ENCODE assay signal across 27 cellular contexts in genomic region chr1:67679691-67680090, GRCh38. TPM values are rescaled to one million over a fixed set of nuclear protein-coding genes. Genes with fewer than 3 reads are reported as not detected.
DNase-seq lines count a peak whose midpoint lies in the region; ATAC-seq, FAIRE-seq and TF ChIP-seq lines count a peak whose summit lies in the region.
"Had no signal": no experiment of that assay in that cellular context is flagged by ENCODE, and none has a peak within 500 bp of the region (broad histone marks: within the 10 kb centered on the region; RNA-seq: fewer than 3 reads in every experiment).

No MANE protein-coding gene starts in this region.

- intact Hi-C loops in pancreas (cut with DNase I) = loop anchor here in 1 of 3 donors (10.0 kb wide), 1 partner anchor 105 kb away; no protein-coding TSS in a partner anchor

- H3K27ac ChIP-seq in RWPE1 = no peak overlapping the region
- H3K27ac ChIP-seq in pancreas = no peak overlapping the region
- H3K27ac ChIP-seq: body of pancreas, esophagus squamous epithelium, ovary, right lobe of liver had no signal

- no peaks in the 10 kb centered on the region for H3K36me3 ChIP-seq in pancreas
- H3K36me3 ChIP-seq: esophagus squamous epithelium, ovary, right lobe of liver, WERI-Rb-1 had no signal

- no peak for ATAC-seq in pancreas
- ATAC-seq: body of pancreas; left colon; naive thymus-derived CD4-positive, alpha-beta T cell; right lobe of liver had no signal

- TF ChIP-seq CTCF in RWPE1 (conservative IDR thresholded peaks at IDR 0.05; ENCODE audit: low read depth) (no peak), fibroblast of the aortic adventitia (IDR thresholded peaks at IDR 0.05; ENCODE audit: insufficient read depth, low read length) (no peak), pancreas (IDR thresholded peaks at IDR 0.05) (no peak)

- peak; percentile 5 for DNase-seq in Caki2 (ENCODE audit: low read depth)
- peak; percentile 68 for DNase-seq in HT1080 (ENCODE audit: low read depth)
- peak; percentile 29 for DNase-seq in RWPE1 (ENCODE audit: low spot score)
- DNase-seq in fibroblast of the aortic adventitia (ENCODE audit: low read depth) = peak; percentile 34
- DNase-seq in pancreas = no peak
- DNase-seq in glomerular visceral epithelial cell (ENCODE audit: extremely low spot score) = no peak
- no peak for DNase-seq in NCI-H2227 treated with DMSO at 0.1 percent for 48 hours (lab: John Stamatoyannopoulos, UW)
- no peak for DNase-seq in NOMO-1 (lab: John Stamatoyannopoulos, UW; ENCODE audit: unreplicated experiment in 2 of 2)
- DNase-seq: activated CD8-positive, alpha-beta memory T cell treated with anti-CD3 and anti-CD28 coated beads, Interleukin-2, amount 50 U/mL, for 4 hours; activated naive CD8-positive, alpha-beta T cell treated with anti-CD3 and anti-CD28 coated beads, Interleukin-2, amount 10 ng/mL, durations not matched to agents 7 days and 5 days; body of pancreas; COR-L47; effector memory CD4-positive, alpha-beta T cell; esophagus squamous epithelium; glutamatergic neuron; H9; KG1; left colon; MV-4-11; naive thymus-derived CD4-positive, alpha-beta T cell; NCI-H2171; ovary; right lobe of liver; stimulated activated CD4-positive, alpha-beta T cell treated with anti-CD3 and anti-CD28 coated beads, Interleukin-15, amount 100 ng/mL, for 24 hours; WERI-Rb-1 had no signal

- peaks cover 0 to 18% (median 12%) of the 10 kb centered on the region in 3 donors for H3K4me1 ChIP-seq in pancreas

- FAIRE-seq in pancreas (lab: Jason Lieb, UNC) = no peak
- FAIRE-seq: colon, urothelium cell line had no signal

- no peaks in the 10 kb centered on the region for H3K27me3 ChIP-seq in pancreas
- H3K27me3 ChIP-seq: body of pancreas, esophagus squamous epithelium, ovary, right lobe of liver had no signal

- no peaks in the 10 kb centered on the region for H3K9me3 ChIP-seq in pancreas
- H3K9me3 ChIP-seq: body of pancreas, esophagus squamous epithelium, ovary, right lobe of liver had no signal

- H3K4me3 ChIP-seq in fibroblast of the aortic adventitia (ENCODE audit: low read depth, low read length) (no peak overlapping the region), pancreas (no peak overlapping the region)
- H3K4me3 ChIP-seq: body of pancreas, esophagus squamous epithelium, ovary, right lobe of liver had no signal

- in situ Hi-C loops in Caki2 (cut with HindIII; ENCODE audit: low pct_unique_long_range_greater_than_20kb, low sequenced_read_pairs) = no loop called here

- CTCF ChIA-PET in RWPE1 (lab: Yijun Ruan, JAX) = interaction anchor here (0.7 kb wide), 1 partner anchor 274 kb away, joined by 3 read pairs; no protein-coding TSS in a partner anchor

- POLR2A ChIA-PET in RWPE1 (lab: Yijun Ruan, JAX; ENCODE audit: low non-redundant PET) = no interaction called here

RNA-seq across cellular contexts. Expression of gene GADD45A, which starts 5.3 kb away (rescaled TPM):
- 9.5 and 24.1 TPM in 2 replicates for total RNA-seq in Caki2 (2014; rRNA removed; shearing (Covaris generic); ENCODE audit: low replicate concordance)
- 62.6 and 73.3 TPM in 2 replicates for total RNA-seq in HT1080 (2014; rRNA removed; shearing (Covaris generic))
- 128 and 147 TPM in 2 replicates for polyA plus RNA-seq in HT1080 (2015; cell fraction: cytosol; rRNA removed)
- polyA plus RNA-seq in HT1080 (2015; cell fraction: nucleus; rRNA removed) = 180 and 189 TPM in 2 replicates
- total RNA-seq in fibroblast of the aortic adventitia (ENCODE audit: low replicate concordance) = 40.9 and 145 TPM in 2 replicates
- total RNA-seq in pancreas = 10 to 100 TPM in 5 of 6 donors, 1 to 10 TPM in 1; 7.9 to 16.9 (median 12.7) TPM
- polyA plus RNA-seq in pancreas = 10 to 100 TPM; 16.1 to 17.3 TPM

Comparison
In these comparisons a context has a peak if more than half of its experiments do, and no peak if none do; other contexts are left out.
1. DNase-seq: peak in Caki2 (single experiment), HT1080 (single experiment), RWPE1 (single experiment) and fibroblast of the aortic adventitia (single experiment); none in pancreas (0 of 6), glomerular visceral epithelial cell (single experiment), NCI-H2227 treated with DMSO at 0.1 percent for 48 hours (single experiment) and NOMO-1 (0 of 2).